Comparison of ENCODE assay signal across 8 cellular contexts in genomic region chr14:21241218-21241819, GRCh38. TPM values are rescaled to one million over a fixed set of nuclear protein-coding genes. Genes with fewer than 3 reads are reported as not detected.
DNase-seq lines count a peak whose midpoint lies in the region; ATAC-seq and TF ChIP-seq lines count a peak whose summit lies in the region.

No MANE protein-coding gene starts in this region.

- DNase-seq in G401 (ENCODE audit: low spot score) (peak; percentile 41), middle frontal gyrus (ENCODE audit: extremely low spot score, low spot score) (no peak), NCI-H187 treated with DMSO at 0.1 percent for 48 hours (lab: John Stamatoyannopoulos, UW) (no peak), posterior vena cava (ENCODE audit: low spot score) (no peak)

- in situ Hi-C loops in G401 (cut with HindIII; ENCODE audit: low sequenced_read_pairs) = no loop called here

- TF ChIP-seq EP300 in gastroesophageal sphincter (IDR thresholded peaks at IDR 0.05) = no peak

- no peak for TF ChIP-seq POLR2A in gastroesophageal sphincter (IDR thresholded peaks at IDR 0.05)

- H3K9me3 ChIP-seq in gastroesophageal sphincter = no peaks in the 10 kb centered on the region

- H3K4me1 ChIP-seq in gastroesophageal sphincter = peaks cover 13 to 87% (median 15%) of the 10 kb centered on the region in 3 donors

- H3K27ac ChIP-seq in 22Rv1 (no peak overlapping the region), gastroesophageal sphincter (peak overlapping the region in 1 of 4 donors; percentile 3)

- ATAC-seq in SK-N-SH treated with all-trans-retinoic acid at 6 μM for 48 hours (peak; percentile 53), gastroesophageal sphincter (no peak), GM18870 (IDR thresholded peaks at IDR 0.05; ENCODE audit: unreplicated experiment) (no peak)

- intact Hi-C loops in posterior vena cava (cut with DNase I) = no loop called here

- WGBS in gastroesophageal sphincter (ENCODE audit: low coverage in 1 of 2), 2 donors = 71 to 100% methylated on average over 1 of the region's 1 CpG

- H3K36me3 ChIP-seq in gastroesophageal sphincter = peaks cover 0 to 25% of the 10 kb centered on the region in 2 donors

- no peaks in the 10 kb centered on the region for H3K27me3 ChIP-seq in gastroesophageal sphincter

- TF ChIP-seq CTCF in 22Rv1 (IDR thresholded peaks at IDR 0.05) = peak; percentile 69
- peak in 3 of 4 experiments; percentile 26 to 43 (median 30) for TF ChIP-seq CTCF in gastroesophageal sphincter (IDR thresholded peaks at IDR 0.05)

- H3K4me3 ChIP-seq in gastroesophageal sphincter = no peak overlapping the region

TF ChIP-seq in SK-N-SH treated with all-trans-retinoic acid at 6 μM for 48 hours, 23 proteins besides CTCF, POLR2A, EP300 and RAD21:
- TF ChIP-seq, protein P1, sequence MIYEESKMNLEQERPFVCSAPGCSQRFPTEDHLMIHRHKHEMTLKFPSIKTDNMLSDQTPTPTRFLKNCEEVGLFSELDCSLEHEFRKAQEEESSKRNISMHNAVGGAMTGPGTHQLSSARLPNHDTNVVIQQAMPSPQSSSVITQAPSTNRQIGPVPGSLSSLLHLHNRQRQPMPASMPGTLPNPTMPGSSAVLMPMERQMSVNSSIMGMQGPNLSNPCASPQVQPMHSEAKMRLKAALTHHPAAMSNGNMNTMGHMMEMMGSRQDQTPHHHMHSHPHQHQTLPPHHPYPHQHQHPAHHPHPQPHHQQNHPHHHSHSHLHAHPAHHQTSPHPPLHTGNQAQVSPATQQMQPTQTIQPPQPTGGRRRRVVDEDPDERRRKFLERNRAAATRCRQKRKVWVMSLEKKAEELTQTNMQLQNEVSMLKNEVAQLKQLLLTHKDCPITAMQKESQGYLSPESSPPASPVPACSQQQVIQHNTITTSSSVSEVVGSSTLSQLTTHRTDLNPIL (CRISPR knock-in tag; IDR thresholded peaks at IDR 0.05; ENCODE audit: low read depth) = no peak
- TF ChIP-seq POU6F1 (CRISPR knock-in tag; IDR thresholded peaks at IDR 0.05; ENCODE audit: borderline replicate concordance, low read depth) (0 out of 2 replicates have a peak, but pooled peaks have one; percentile 22), CSDC2 (CRISPR knock-in tag; IDR thresholded peaks at IDR 0.05) (no peak)
TF ChIP-seq in SK-N-SH treated with all-trans-retinoic acid at 6 μM for 48 hours: peak in this region for 1.

RNA-seq across cellular contexts. Expression of gene HNRNPC, which starts 27.9 kb away (rescaled TPM):
- total RNA-seq in G401 (2014; rRNA removed; shearing (Covaris generic)) = 1,370 and 1,766 TPM in 2 replicates
- total RNA-seq in gastroesophageal sphincter (100 to 1,000 TPM; 356 to 544 (median 505) TPM), posterior vena cava (100 to 1,000 TPM; 239 to 283 TPM)

RNA-seq across cellular contexts. Expression of gene RPGRIP1, which starts 38.6 kb away (rescaled TPM):
- 0.18 TPM in 1 of 2 replicates, not detected in the other for total RNA-seq in G401 (2014; rRNA removed; shearing (Covaris generic))
- total RNA-seq in gastroesophageal sphincter = under 1 TPM in 3 of 4 donors, not detected in 1; 0.13 to 0.62 (median 0.23) TPM
- total RNA-seq in posterior vena cava = under 1 TPM; 0.10 to 0.88 TPM
